In the genomic region with DNA sequence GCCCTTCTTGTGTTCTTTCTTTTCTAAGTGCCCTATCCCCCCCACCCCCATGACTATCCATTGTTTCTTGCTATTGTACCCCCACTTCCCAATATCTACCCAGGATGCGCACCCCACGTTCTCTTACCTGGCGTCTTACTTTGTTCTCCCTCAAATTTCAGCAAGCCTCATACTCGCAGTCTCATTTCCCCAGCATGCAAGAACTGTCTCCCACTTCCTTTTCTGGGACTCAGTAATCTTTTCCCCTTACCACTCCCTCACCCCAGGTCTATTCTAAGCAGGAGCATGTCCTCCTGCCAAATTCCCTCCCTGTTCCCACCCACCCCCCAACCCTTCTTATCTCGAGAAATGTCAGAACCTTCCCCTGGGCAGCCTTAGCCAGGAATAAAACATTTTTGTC, we compare ENCODE assay signal across 12 cellular contexts. TPM values are rescaled to one million over a fixed set of nuclear protein-coding genes. Genes with fewer than 3 reads are reported as not detected.
DNase-seq lines count a peak whose midpoint lies in the region; ATAC-seq and TF ChIP-seq lines count a peak whose summit lies in the region.
"Had no signal": no experiment of that assay in that cellular context is flagged by ENCODE, and none has a peak within 500 bp of the region (broad histone marks: within the 10 kb centered on the region; RNA-seq: fewer than 3 reads in every experiment).

No MANE protein-coding gene starts in this region.

- TF ChIP-seq CTCF in CD8-positive, alpha-beta T cell (IDR thresholded peaks at IDR 0.05), result no peak
- TF ChIP-seq CTCF in HFFc6 (IDR thresholded peaks at IDR 0.05) (no peak), natural killer cell (IDR thresholded peaks at IDR 0.05) (no peak), WERI-Rb-1 (IDR thresholded peaks at IDR 0.05; ENCODE audit: low read depth, low read length) (no peak)

- no peaks in the 10 kb centered on the region for H3K27me3 Mint-ChIP-seq in CD8-positive, alpha-beta T cell (ENCODE audit: low read depth)
- H3K27me3 Mint-ChIP-seq in HFFc6 (ENCODE audit: insufficient read depth), result peaks cover 5% of the 10 kb centered on the region
- H3K27me3 Mint-ChIP-seq in activated CD4-positive, alpha-beta memory T cell treated with anti-CD3 and anti-CD28 coated beads for 36 hours, result no peaks in the 10 kb centered on the region
- H3K27me3 Mint-ChIP-seq in natural killer cell (ENCODE audit: low read depth in 2 of 2), result no peaks in the 10 kb centered on the region

- no peaks in the 10 kb centered on the region for H3K9me3 ChIP-seq in CD8-positive, alpha-beta T cell (ENCODE audit: low read length)
- no peaks in the 10 kb centered on the region for H3K9me3 ChIP-seq in WERI-Rb-1 (ENCODE audit: severe bottlenecking)
- H3K9me3 ChIP-seq: ascending aorta had no signal

- ATAC-seq in CD8-positive, alpha-beta T cell, result no peak
- ATAC-seq in natural killer cell (no peak), HG02970 (IDR thresholded peaks at IDR 0.05; ENCODE audit: low FRiP score, unreplicated experiment) (no peak)

- peaks cover 30% of the 10 kb centered on the region for H3K4me1 ChIP-seq in CD8-positive, alpha-beta T cell (ENCODE audit: insufficient read depth, low read length)

- peak overlapping the region; percentile 60 for H3K4me3 Mint-ChIP-seq in CD8-positive, alpha-beta T cell
- H3K4me3 Mint-ChIP-seq in HFFc6 (peak overlapping the region; percentile 92; the same call in 1 of the 2 replicates), natural killer cell (peak overlapping the region; percentile 97)
- H3K4me3 Mint-ChIP-seq in activated CD4-positive, alpha-beta memory T cell treated with anti-CD3 and anti-CD28 coated beads for 36 hours, result peak overlapping the region; percentile 31

- no peak for DNase-seq in CD8-positive, alpha-beta T cell
- DNase-seq in HFFc6 (no peak), natural killer cell (no peak), WERI-Rb-1 (no peak), SHP77 treated with DMSO at 0.1 percent for 48 hours (lab: John Stamatoyannopoulos, UW) (no peak)
- DNase-seq in activated CD4-positive, alpha-beta memory T cell treated with anti-CD3 and anti-CD28 coated beads for 36 hours, result no peak
- DNase-seq: KBM-7; NCI-H226; stimulated activated CD4-positive, alpha-beta T cell treated with anti-CD3 and anti-CD28 coated beads, Interleukin-4, amount 100 ng/mL, for 4 hours had no signal

- peak overlapping the region; percentile 82 for H3K27ac Mint-ChIP-seq in CD8-positive, alpha-beta T cell
- H3K27ac Mint-ChIP-seq in HFFc6 (no peak overlapping the region), natural killer cell (peak overlapping the region in 1 of 2 donors; percentile 95)
- peak overlapping the region; percentile 34 for H3K27ac Mint-ChIP-seq in activated CD4-positive, alpha-beta memory T cell treated with anti-CD3 and anti-CD28 coated beads for 36 hours

- H3K4me3 ChIP-seq in CD8-positive, alpha-beta T cell (ENCODE audit: low read depth, low read length), result no peak overlapping the region
- no peak overlapping the region for H3K4me3 ChIP-seq in WERI-Rb-1 (ENCODE audit: low read depth, low read length)

- peaks cover 40% of the 10 kb centered on the region for H3K4me1 Mint-ChIP-seq in CD8-positive, alpha-beta T cell (ENCODE audit: low read depth)
- H3K4me1 Mint-ChIP-seq in HFFc6 (ENCODE audit: low read depth) (peaks cover 40% of the 10 kb centered on the region), natural killer cell (peaks cover 33 to 50% of the 10 kb centered on the region in 2 donors)
- H3K4me1 Mint-ChIP-seq in activated CD4-positive, alpha-beta memory T cell treated with anti-CD3 and anti-CD28 coated beads for 36 hours (ENCODE audit: low read depth), result peaks cover 37% of the 10 kb centered on the region

- H3K27me3 ChIP-seq in CD8-positive, alpha-beta T cell (ENCODE audit: insufficient read depth, low read length), result no peaks in the 10 kb centered on the region
- H3K27me3 ChIP-seq in WERI-Rb-1 (ENCODE audit: insufficient read depth, low read depth, severe bottlenecking), result no peaks in the 10 kb centered on the region
- H3K27me3 ChIP-seq: ascending aorta had no signal

- H3K36me3 ChIP-seq in CD8-positive, alpha-beta T cell (ENCODE audit: insufficient read depth, low read length), result peaks cover 6% of the 10 kb centered on the region
- peaks cover 29% of the 10 kb centered on the region for H3K36me3 ChIP-seq in WERI-Rb-1

- no peak overlapping the region for H3K27ac ChIP-seq in CD8-positive, alpha-beta T cell (ENCODE audit: low read depth, low read length)
- H3K27ac ChIP-seq in WERI-Rb-1, result no peak overlapping the region
- H3K27ac ChIP-seq: ascending aorta had no signal

- intact Hi-C loops in CD8-positive, alpha-beta T cell (cut with DNase I, micrococcal nuclease), result loop anchor here (2.0 to 5.0 kb wide), 7 partner anchors 62 to 987 kb away; a partner anchor contains a TSS
- intact Hi-C loops in activated CD4-positive, alpha-beta memory T cell treated with anti-CD3 and anti-CD28 coated beads for 36 hours (cut with micrococcal nuclease), result loop anchor here (5.0 kb wide), 1 partner anchor 67 kb away; no protein-coding TSS in a partner anchor
- intact Hi-C loops in natural killer cell (cut with micrococcal nuclease), result loop anchor here (5.0 kb wide), 1 partner anchor 58 kb away; a partner anchor contains a TSS

- peaks cover 22% of the 10 kb centered on the region for H3K36me3 Mint-ChIP-seq in CD8-positive, alpha-beta T cell
- H3K36me3 Mint-ChIP-seq in HFFc6 (ENCODE audit: low read depth) (no peaks in the 10 kb centered on the region), natural killer cell (no peaks in the 10 kb centered on the region)
- peaks cover 1% of the 10 kb centered on the region for H3K36me3 Mint-ChIP-seq in activated CD4-positive, alpha-beta memory T cell treated with anti-CD3 and anti-CD28 coated beads for 36 hours

- POLR2A ChIA-PET in CD8-positive, alpha-beta T cell (lab: Charles Lee), result interaction anchor here (0.7 to 2.1 kb wide), 3 partner anchors 247 to 1074 kb away, joined by 3 to 11 read pairs (median 10); a partner anchor contains a TSS
- POLR2A ChIA-PET in activated CD4-positive, alpha-beta memory T cell treated with anti-CD3 and anti-CD28 coated beads for 36 hours (lab: Charles Lee), result interaction anchor here (2.1 kb wide), 1 partner anchor 73 kb away, joined by 8 read pairs; a partner anchor contains a TSS

- no peaks in the 10 kb centered on the region for H3K9me3 Mint-ChIP-seq in CD8-positive, alpha-beta T cell
- no peaks in the 10 kb centered on the region for H3K9me3 Mint-ChIP-seq in HFFc6
- no peaks in the 10 kb centered on the region for H3K9me3 Mint-ChIP-seq in activated CD4-positive, alpha-beta memory T cell treated with anti-CD3 and anti-CD28 coated beads for 36 hours
- no peaks in the 10 kb centered on the region for H3K9me3 Mint-ChIP-seq in natural killer cell

- CTCF ChIA-PET in CD8-positive, alpha-beta T cell (lab: Charles Lee), result interaction anchor here (0.6 kb wide), 2 partner anchors 1508 to 1555 kb away, joined by 3 read pairs; a partner anchor contains a TSS
- CTCF ChIA-PET in activated CD4-positive, alpha-beta memory T cell treated with anti-CD3 and anti-CD28 coated beads for 36 hours (lab: Charles Lee), result interaction anchor here (0.7 kb wide), 1 partner anchor 129 kb away, joined by 3 read pairs; no protein-coding TSS in a partner anchor

RNA-seq across cellular contexts. Expression of a gene that starts 1.7 kb away (rescaled TPM):
- total RNA-seq in CD8-positive, alpha-beta T cell, result 10 to 100 TPM; 30.2 to 33.7 TPM
- total RNA-seq in HFFc6 (2021; fragmentation: NEBNext Ultra II Directional; extraction: Animal tissue kit (Norgen Biotek cat#: 25700)), result 10 to 100 TPM; 43.4 to 47.4 (median 45.9) TPM
- 10 to 100 TPM; 45.5 to 46.0 TPM for total RNA-seq in activated CD4-positive, alpha-beta memory T cell treated with anti-CD3 and anti-CD28 coated beads for 36 hours
- 10 to 100 TPM; 49.3 to 56.6 (median 55.8) TPM for total RNA-seq in natural killer cell

RNA-seq across cellular contexts. Expression of a gene that starts 2.7 kb away (rescaled TPM):
- under 1 TPM in 1 of 2 experiments, not detected in 1; 0.27 TPM for total RNA-seq in CD8-positive, alpha-beta T cell
- 1 to 10 TPM; 7.3 to 9.0 (median 8.3) TPM for total RNA-seq in HFFc6 (2021; fragmentation: NEBNext Ultra II Directional; extraction: Animal tissue kit (Norgen Biotek cat#: 25700))
- total RNA-seq in activated CD4-positive, alpha-beta memory T cell treated with anti-CD3 and anti-CD28 coated beads for 36 hours, result 1 to 10 TPM; 1.8 to 2.0 TPM
- total RNA-seq in natural killer cell, result under 1 TPM; 0.54 to 0.77 (median 0.63) TPM

RNA-seq across cellular contexts. Expression of a gene that starts 20.4 kb away (rescaled TPM):
- total RNA-seq in CD8-positive, alpha-beta T cell, result under 1 TPM in 1 of 2 experiments, not detected in 1; 0.42 TPM
- under 1 TPM in 1 of 6 experiments, not detected in 5; 0.10 TPM for total RNA-seq in HFFc6 (2021; fragmentation: NEBNext Ultra II Directional; extraction: Animal tissue kit (Norgen Biotek cat#: 25700))
- total RNA-seq in activated CD4-positive, alpha-beta memory T cell treated with anti-CD3 and anti-CD28 coated beads for 36 hours, result under 1 TPM in 1 of 2 experiments, not detected in 1; 0.17 TPM
- total RNA-seq in natural killer cell, result under 1 TPM in 1 of 3 donors, not detected in 2; 0.48 TPM
- total RNA-seq: ascending aorta, SK-MEL-5 had no signal

RNA-seq across cellular contexts. Expression of a gene that starts 28.3 kb away (rescaled TPM):
- 1 to 10 TPM; 1.1 to 1.4 TPM for total RNA-seq in CD8-positive, alpha-beta T cell
- under 1 TPM in 4 of 6 experiments, not detected in 2; 0.24 to 0.43 (median 0.43) TPM for total RNA-seq in HFFc6 (2021; fragmentation: NEBNext Ultra II Directional; extraction: Animal tissue kit (Norgen Biotek cat#: 25700))
- 1 to 10 TPM in 1 of 2 experiments, under 1 TPM in 1; 0.97 to 1.0 TPM for total RNA-seq in activated CD4-positive, alpha-beta memory T cell treated with anti-CD3 and anti-CD28 coated beads for 36 hours
- total RNA-seq in natural killer cell, result 1 to 10 TPM in 2 of 3 donors, under 1 TPM in 1; 0.55 to 1.3 (median 1.0) TPM

RNA-seq across cellular contexts. Expression of a gene that starts 36.6 kb away (rescaled TPM):
- total RNA-seq in CD8-positive, alpha-beta T cell, result 10 to 100 TPM; 30.0 to 30.2 TPM
- 10 to 100 TPM; 35.8 to 48.6 (median 40.9) TPM for total RNA-seq in HFFc6 (2021; fragmentation: NEBNext Ultra II Directional; extraction: Animal tissue kit (Norgen Biotek cat#: 25700))
- total RNA-seq in activated CD4-positive, alpha-beta memory T cell treated with anti-CD3 and anti-CD28 coated beads for 36 hours, result 10 to 100 TPM; 13.0 to 13.4 TPM
- 10 to 100 TPM; 36.1 to 69.6 (median 51.5) TPM for total RNA-seq in natural killer cell

Comparison
In these comparisons a context has a peak if more than half of its experiments do, and no peak if none do; other contexts are left out.
1. H3K4me3 Mint-ChIP-seq: peak in every context shown above with its lines; median percentile 97 in natural killer cell; 92 in HFFc6; 60 in CD8-positive, alpha-beta T cell; 31 in activated CD4-positive, alpha-beta memory T cell treated with anti-CD3 and anti-CD28 coated beads for 36 hours.